9 cellular contexts compared by ENCODE assay signal in the genomic region with DNA sequence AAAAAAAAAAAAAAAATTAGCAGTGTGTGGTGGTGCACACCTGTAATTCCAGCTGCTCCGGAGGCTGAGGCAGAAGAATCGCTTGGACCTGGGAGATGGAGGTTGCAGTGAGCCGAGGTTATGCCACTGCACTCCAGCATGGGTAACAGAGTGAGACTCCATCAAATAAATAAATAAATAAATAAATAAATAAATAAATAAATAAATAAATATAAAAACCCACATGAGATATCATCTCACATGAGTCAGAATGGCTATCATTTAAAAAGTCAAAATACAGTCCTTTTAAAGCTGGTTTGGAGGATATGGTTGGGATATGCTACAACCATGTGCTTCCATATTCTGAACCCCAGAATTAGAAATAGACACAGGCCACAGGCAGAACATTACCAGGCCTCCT.
"Had no signal": no experiment of that assay in that cellular context is flagged by ENCODE, and none has a peak within 500 bp of the region (broad histone marks: within the 10 kb centered on the region; RNA-seq: fewer than 3 reads in every experiment).

No MANE protein-coding gene starts in this region.

- H3K4me2 ChIP-seq: KMS-11 had no signal

- H3K9ac ChIP-seq: KMS-11 had no signal

- ATAC-seq: HepG2, K562 had no signal

- H3K27ac ChIP-seq: HL-60, KMS-11 had no signal

- H3K4me3 ChIP-seq: K562 had no signal

- DNase-seq: IMR-90, Karpas-422, KBM-7, KG1 had no signal

- FAIRE-seq: HepG2, HTR-8/SVneo, K562 had no signal
